ENCODE assay signal across 8 cellular contexts in the genomic region with DNA sequence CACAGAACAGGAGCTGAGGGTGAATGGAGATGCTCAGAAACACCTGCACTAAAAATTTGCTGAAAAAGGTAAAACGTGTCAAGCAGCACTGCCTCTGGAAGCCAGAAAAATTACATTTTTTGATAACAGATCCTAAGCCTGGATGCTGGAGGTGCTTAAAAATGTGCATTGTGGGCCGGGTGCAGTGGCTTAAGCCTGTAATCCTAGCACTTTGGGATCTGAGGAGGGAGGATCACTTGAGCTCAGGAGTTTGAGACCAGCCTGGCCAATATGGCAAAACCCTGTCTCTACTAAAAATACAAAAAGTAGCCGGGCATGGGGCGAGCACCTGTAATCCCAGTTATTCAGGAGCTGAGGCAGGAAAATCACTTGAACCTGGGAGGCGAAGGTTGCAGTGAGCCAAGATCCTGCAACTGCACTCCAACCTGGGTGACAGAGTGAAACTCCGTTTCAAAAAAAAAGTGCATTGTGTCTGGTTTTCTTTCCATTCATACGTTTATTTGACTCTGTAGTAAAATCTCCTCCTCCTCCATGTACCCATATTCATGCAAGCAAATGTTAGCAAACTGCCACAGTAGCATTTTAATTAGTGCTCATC. TPM values are rescaled to one million over a fixed set of nuclear protein-coding genes. Genes with fewer than 3 reads are reported as not detected.
A peak's percentile ranks its signal among the peaks of the same experiment; 100 is the strongest.
DNase-seq lines count a peak whose midpoint lies in the region; ATAC-seq, FAIRE-seq and TF ChIP-seq lines count a peak whose summit lies in the region.

No MANE protein-coding gene starts in this region.

- TF ChIP-seq CTCF in astrocyte (IDR thresholded peaks at IDR 0.05; ENCODE audit: insufficient read depth, low read depth, low read length) (no peak), lower lobe of right lung (IDR thresholded peaks at IDR 0.05) (no peak)

- DNase-seq in stimulated activated naive CD8-positive, alpha-beta T cell treated with anti-CD3 and anti-CD28 coated beads, Interleukin-15, Interleukin-2, amounts not matched to agents 100 U/mL and 50 U/mL, for 24 hours = no peak
- no peak for DNase-seq in astrocyte (ENCODE audit: low read depth)
- no peak for DNase-seq in lower lobe of right lung
- no peak for DNase-seq in aorta
- no peak for DNase-seq in kidney glomerular epithelial cell (lab: John Stamatoyannopoulos, UW)
- no peak for DNase-seq in ACHN

- H3K27me3 Mint-ChIP-seq in stimulated activated naive CD8-positive, alpha-beta T cell treated with anti-CD3 and anti-CD28 coated beads, Interleukin-15, Interleukin-2, amounts not matched to agents 100 ng/mL and 50 ng/mL, for 24 hours = no peaks in the 10 kb centered on the region
- no peaks in the 10 kb centered on the region for H3K27me3 Mint-ChIP-seq in astrocyte (ENCODE audit: low read depth, unreplicated experiment)

- peak overlapping the region; percentile 99 for H3K4me3 Mint-ChIP-seq in stimulated activated naive CD8-positive, alpha-beta T cell treated with anti-CD3 and anti-CD28 coated beads, Interleukin-15, Interleukin-2, amounts not matched to agents 100 ng/mL and 50 ng/mL, for 24 hours
- H3K4me3 Mint-ChIP-seq in astrocyte (ENCODE audit: unreplicated experiment) = peak overlapping the region; percentile 92

- H3K36me3 ChIP-seq in astrocyte (ENCODE audit: insufficient read depth, low read length) (no peaks in the 10 kb centered on the region), lower lobe of right lung (peaks cover 8% of the 10 kb centered on the region), aorta (ENCODE audit: control insufficient read depth in 1 of 2, insufficient read depth in 2 of 2, low read length in 1 of 2) (no peaks in the 10 kb centered on the region)

- H3K4me1 Mint-ChIP-seq in stimulated activated naive CD8-positive, alpha-beta T cell treated with anti-CD3 and anti-CD28 coated beads, Interleukin-15, Interleukin-2, amounts not matched to agents 100 ng/mL and 50 ng/mL, for 24 hours (ENCODE audit: low read depth) = peaks cover 54% of the 10 kb centered on the region
- peaks cover 12% of the 10 kb centered on the region for H3K4me1 Mint-ChIP-seq in astrocyte (ENCODE audit: low read depth, unreplicated experiment)

- ATAC-seq in stimulated activated naive CD8-positive, alpha-beta T cell treated with anti-CD3 and anti-CD28 coated beads, Interleukin-15, Interleukin-2, amounts not matched to agents 100 U/mL and 50 U/mL, for 24 hours = no peak
- ATAC-seq in lower lobe of right lung = peak in 1 of 2 donors; percentile 23
- no peak for ATAC-seq in aorta (ENCODE audit: low FRiP score)
- ATAC-seq in GM21786 (IDR thresholded peaks at IDR 0.05; ENCODE audit: unreplicated experiment) = no peak

- H2AFZ ChIP-seq in astrocyte (ENCODE audit: low read depth, low read length) = peak overlapping the region; percentile 79

- peak overlapping the region; percentile 78 for H3K4me3 ChIP-seq in astrocyte (ENCODE audit: insufficient read depth, low read depth, low read length)
- H3K4me3 ChIP-seq in lower lobe of right lung = peak overlapping the region; percentile 74
- H3K4me3 ChIP-seq in aorta (ENCODE audit: low read length in 2 of 2) = peak overlapping the region; percentile 70 to 88

- H3K9ac ChIP-seq in astrocyte (ENCODE audit: low read length) = peak overlapping the region; percentile 85

- no peaks in the 10 kb centered on the region for H4K20me1 ChIP-seq in astrocyte (ENCODE audit: insufficient read depth, low read length)

- in situ Hi-C loops in ACHN (cut with HindIII; ENCODE audit: low pct_ligation_motif_present, low pct_unique_long_range_greater_than_20kb, low sequenced_read_pairs) = no loop called here

- no peak for FAIRE-seq in astrocyte (lab: Jason Lieb, UNC)

- peak overlapping the region; percentile 98 for H3K27ac Mint-ChIP-seq in stimulated activated naive CD8-positive, alpha-beta T cell treated with anti-CD3 and anti-CD28 coated beads, Interleukin-15, Interleukin-2, amounts not matched to agents 100 ng/mL and 50 ng/mL, for 24 hours
- peak overlapping the region; percentile 96 for H3K27ac Mint-ChIP-seq in astrocyte (ENCODE audit: unreplicated experiment)

- intact Hi-C loops in lower lobe of right lung (cut with DNase I) = no loop called here
- intact Hi-C loops in aorta (cut with DNase I) = loop anchor here in 1 of 2 donors (10.0 kb wide), 1 partner anchor 73 kb away; no protein-coding TSS in a partner anchor

- H3K9me3 ChIP-seq in astrocyte (ENCODE audit: insufficient read depth, low read depth, low read length) (no peaks in the 10 kb centered on the region), lower lobe of right lung (no peaks in the 10 kb centered on the region), aorta (ENCODE audit: control insufficient read depth, low read length) (no peaks in the 10 kb centered on the region)

- no peaks in the 10 kb centered on the region for H3K79me2 ChIP-seq in astrocyte (ENCODE audit: insufficient read depth, low read length)

- H3K36me3 Mint-ChIP-seq in stimulated activated naive CD8-positive, alpha-beta T cell treated with anti-CD3 and anti-CD28 coated beads, Interleukin-15, Interleukin-2, amounts not matched to agents 100 ng/mL and 50 ng/mL, for 24 hours (ENCODE audit: low read depth) = peaks cover 15% of the 10 kb centered on the region
- peaks cover 12% of the 10 kb centered on the region for H3K36me3 Mint-ChIP-seq in astrocyte (ENCODE audit: low read depth, unreplicated experiment)

- H3K27me3 ChIP-seq in astrocyte (ENCODE audit: insufficient read depth, low read length) = no peaks in the 10 kb centered on the region
- H3K27me3 ChIP-seq in lower lobe of right lung (ENCODE audit: low read depth) = no peaks in the 10 kb centered on the region
- H3K27me3 ChIP-seq in aorta (ENCODE audit: control insufficient read depth in 1 of 2, insufficient read depth in 2 of 2, low read length in 1 of 2) = no peaks in the 10 kb centered on the region

- WGBS in aorta, 2 donors = 28 to 29% methylated on average over 7 of the region's 7 CpGs

- H3K27ac ChIP-seq in astrocyte (ENCODE audit: low read depth, low read length) (peak overlapping the region; percentile 84), lower lobe of right lung (peak overlapping the region; percentile 89), aorta (ENCODE audit: low read depth in 1 of 2, low read length in 2 of 2) (no peak overlapping the region)

- peak overlapping the region; percentile 84 for H3K4me2 ChIP-seq in astrocyte (ENCODE audit: low read length)

- H3K4me1 ChIP-seq in astrocyte (ENCODE audit: insufficient read depth, low read length) (peaks cover 3% of the 10 kb centered on the region), lower lobe of right lung (peaks cover 29% of the 10 kb centered on the region), aorta (ENCODE audit: control insufficient read depth in 1 of 2, insufficient read depth in 2 of 2, low read length in 2 of 2) (peaks cover 0 to 3% of the 10 kb centered on the region in 2 donors)

- H3K9me3 Mint-ChIP-seq in stimulated activated naive CD8-positive, alpha-beta T cell treated with anti-CD3 and anti-CD28 coated beads, Interleukin-15, Interleukin-2, amounts not matched to agents 100 ng/mL and 50 ng/mL, for 24 hours = no peaks in the 10 kb centered on the region
- no peaks in the 10 kb centered on the region for H3K9me3 Mint-ChIP-seq in astrocyte (ENCODE audit: unreplicated experiment)

RNA-seq across cellular contexts. Expression of a gene that starts 0.6 kb away (rescaled TPM):
- total RNA-seq in astrocyte (22.2 and 29.9 TPM in 2 replicates), lower lobe of right lung (53.2 TPM), aorta (10 to 100 TPM; 12.0 to 40.7 TPM)
- 10 to 100 TPM in 1 of 2 donors, 1 to 10 TPM in 1; 3.5 to 11.8 TPM for polyA plus RNA-seq in aorta

RNA-seq across cellular contexts. Expression of a gene that starts 18.6 kb away (rescaled TPM):
- total RNA-seq in astrocyte (19.9 and 25.1 TPM in 2 replicates), lower lobe of right lung (33.6 TPM), aorta (10 to 100 TPM; 15.7 to 22.3 TPM)
- 10 to 100 TPM in 1 of 2 donors, 1 to 10 TPM in 1; 3.9 to 13.4 TPM for polyA plus RNA-seq in aorta

RNA-seq across cellular contexts. Expression of a gene that starts 36.5 kb away (rescaled TPM):
- total RNA-seq in astrocyte (31.7 and 34.1 TPM in 2 replicates), lower lobe of right lung (79.2 TPM), aorta (10 to 100 TPM; 12.8 to 53.7 TPM)
- polyA plus RNA-seq in aorta = 10 to 100 TPM in 1 of 2 donors, 1 to 10 TPM in 1; 9.1 to 18.2 TPM

RNA-seq across cellular contexts. Expression of a gene that starts 38.8 kb away (rescaled TPM):
- 4.7 and 6.2 TPM in 2 replicates for total RNA-seq in astrocyte
- 60.2 TPM for total RNA-seq in lower lobe of right lung
- total RNA-seq in aorta = 10 to 100 TPM; 12.8 to 45.1 TPM
- polyA plus RNA-seq in aorta = 1 to 10 TPM; 3.1 to 9.7 TPM

RNA-seq across cellular contexts. Expression of a gene that starts 56.3 kb away (rescaled TPM):
- total RNA-seq in astrocyte = 50.4 and 51.5 TPM in 2 replicates
- total RNA-seq in lower lobe of right lung = 27.0 TPM
- total RNA-seq in aorta = 10 to 100 TPM; 37.6 to 41.6 TPM
- polyA plus RNA-seq in aorta = 10 to 100 TPM; 14.1 to 40.4 TPM

Comparison
In these comparisons a context has a peak if more than half of its experiments do, and no peak if none do; other contexts are left out.
1. H3K27ac ChIP-seq: peak in astrocyte (single experiment) and lower lobe of right lung (single experiment); none in aorta (0 of 2).
2. Peak in every context shown above with its lines, with median percentiles within 50 percentile points of each other: H3K4me3 ChIP-seq.